In genomic region chr7:11833431-11833830, GRCh38 we compare ENCODE assay signal across 1 cellular context.
TF ChIP-seq lines count a peak whose summit lies in the region.

No MANE protein-coding gene starts in this region.

TF ChIP-seq in HepG2, 621 proteins besides CTCF, POLR2A, EP300 and RAD21:
- no peak for TF ChIP-seq ZNF24 (IDR thresholded peaks at IDR 0.05)
- TF ChIP-seq ZNF484 (CRISPR knock-in tag; IDR thresholded peaks at IDR 0.05; ENCODE audit: borderline replicate concordance, low read depth), result no peak
- no peak for TF ChIP-seq CENPT (CRISPR knock-in tag; IDR thresholded peaks at IDR 0.05; ENCODE audit: low read depth)
- TF ChIP-seq ZBTB42 (CRISPR knock-in tag; IDR thresholded peaks at IDR 0.05), result no peak
- no peak for TF ChIP-seq ZNF496 (CRISPR knock-in tag; IDR thresholded peaks at IDR 0.05; ENCODE audit: insufficient replicate concordance)
- TF ChIP-seq, protein P1, sequence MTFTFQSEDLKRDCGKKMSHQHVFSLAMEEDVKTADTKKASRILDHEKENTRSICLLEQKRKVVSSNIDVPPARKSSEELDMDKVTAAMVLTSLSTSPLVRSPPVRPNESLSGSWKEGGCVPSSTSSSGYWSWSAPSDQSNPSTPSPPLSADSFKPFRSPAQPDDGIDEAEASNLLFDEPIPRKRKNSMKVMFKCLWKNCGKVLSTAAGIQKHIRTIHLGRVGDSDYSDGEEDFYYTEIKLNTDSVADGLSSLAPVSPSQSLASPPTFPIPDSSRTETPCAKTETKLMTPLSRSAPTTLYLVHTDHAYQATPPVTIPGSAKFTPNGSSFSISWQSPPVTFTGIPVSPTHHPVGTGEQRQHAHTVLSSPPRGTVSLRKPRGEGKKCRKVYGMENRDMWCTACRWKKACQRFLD (CRISPR knock-in tag; IDR thresholded peaks at IDR 0.05; ENCODE audit: borderline replicate concordance), result no peak
- TF ChIP-seq ZBTB20 (CRISPR knock-in tag; IDR thresholded peaks at IDR 0.05; ENCODE audit: borderline replicate concordance, low read depth), result no peak
- TF ChIP-seq HOXA3 (CRISPR knock-in tag; IDR thresholded peaks at IDR 0.05), result no peak
- TF ChIP-seq ASH2L (IDR thresholded peaks at IDR 0.05; ENCODE audit: insufficient read length, low read depth, low read length), result no peak
- no peak for TF ChIP-seq ZFY (CRISPR knock-in tag; IDR thresholded peaks at IDR 0.05)
- TF ChIP-seq MLLT10 (CRISPR knock-in tag; IDR thresholded peaks at IDR 0.05), result no peak
- TF ChIP-seq HIVEP1 (CRISPR knock-in tag; IDR thresholded peaks at IDR 0.05), result no peak
- TF ChIP-seq, protein P2, sequence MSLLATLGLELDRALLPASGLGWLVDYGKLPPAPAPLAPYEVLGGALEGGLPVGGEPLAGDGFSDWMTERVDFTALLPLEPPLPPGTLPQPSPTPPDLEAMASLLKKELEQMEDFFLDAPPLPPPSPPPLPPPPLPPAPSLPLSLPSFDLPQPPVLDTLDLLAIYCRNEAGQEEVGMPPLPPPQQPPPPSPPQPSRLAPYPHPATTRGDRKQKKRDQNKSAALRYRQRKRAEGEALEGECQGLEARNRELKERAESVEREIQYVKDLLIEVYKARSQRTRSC (CRISPR knock-in tag; IDR thresholded peaks at IDR 0.05; ENCODE audit: low read depth), result no peak
- no peak for TF ChIP-seq ZBTB43 (CRISPR knock-in tag; conservative IDR thresholded peaks at IDR 0.05)
- TF ChIP-seq CEBPG (CRISPR knock-in tag; IDR thresholded peaks at IDR 0.05), result no peak
- no peak for TF ChIP-seq SOX13 (IDR thresholded peaks at IDR 0.05)
- no peak for TF ChIP-seq SOX13 (CRISPR knock-in tag; conservative IDR thresholded peaks at IDR 0.05 in 1 of 2, IDR thresholded peaks at IDR 0.05 in 1 of 2)
- no peak for TF ChIP-seq ZNF510 (CRISPR knock-in tag; IDR thresholded peaks at IDR 0.05; ENCODE audit: low read depth)
- TF ChIP-seq RELA (CRISPR knock-in tag; IDR thresholded peaks at IDR 0.05), result no peak
- no peak for TF ChIP-seq CEBPZ (IDR thresholded peaks at IDR 0.05; ENCODE audit: low read length)
- no peak for TF ChIP-seq RFXAP (CRISPR knock-in tag; IDR thresholded peaks at IDR 0.05; ENCODE audit: borderline replicate concordance)
